8 cellular contexts compared by ENCODE assay signal in genomic region chr16:78099372-78100161, GRCh38. TPM values are rescaled to one million over a fixed set of nuclear protein-coding genes. Genes with fewer than 3 reads are reported as not detected.
DNase-seq lines count a peak whose midpoint lies in the region; ATAC-seq and TF ChIP-seq lines count a peak whose summit lies in the region.

TSS of gene WWOX (plus strand) at chr16:78099654.

- H3K4me3 ChIP-seq in MM.1S (ENCODE audit: low read length), result peak within 1 kb of the TSS; percentile 88
- peak within 1 kb of the TSS; percentile 82 for H3K4me3 ChIP-seq in SJCRH30
- peak within 1 kb of the TSS; percentile 80 for H3K4me3 ChIP-seq in neuron (ENCODE audit: low read length)
- peak within 1 kb of the TSS; percentile 72 to 100 (median 96) for H3K4me3 ChIP-seq in subcutaneous abdominal adipose tissue (ENCODE audit: low read depth in 1 of 5, low read length in 5 of 5)

- peak within 1 kb of the TSS; percentile 79 for H3K4me2 ChIP-seq in MM.1S (ENCODE audit: low read depth, low read length)

- H3K27ac ChIP-seq in MM.1S (ENCODE audit: low read length) (peak within 1 kb of the TSS; percentile 76; the same call in 1 of the 2 replicates), SJCRH30 (peak within 1 kb of the TSS; percentile 60), foreskin keratinocyte (no peak within 1 kb of the TSS), subcutaneous abdominal adipose tissue (ENCODE audit: low read depth, low read length) (peak within 1 kb of the TSS; percentile 78)

- H3K4me1 ChIP-seq in MM.1S (ENCODE audit: low read length), result no peaks in the 10 kb centered on the region
- H3K4me1 ChIP-seq in SJCRH30, result no peaks in the 10 kb centered on the region; the same call in 1 of the 2 replicates
- H3K4me1 ChIP-seq in foreskin keratinocyte, result peaks cover 10% of the 10 kb centered on the region
- H3K4me1 ChIP-seq in neuron (ENCODE audit: insufficient read depth, low read length), result peaks cover 4% of the 10 kb centered on the region
- peaks cover 0 to 30% (median 23%) of the 10 kb centered on the region in 5 donors for H3K4me1 ChIP-seq in subcutaneous abdominal adipose tissue (ENCODE audit: control insufficient read depth in 5 of 5, insufficient read depth in 5 of 5, low read length in 5 of 5)

- H3F3A ChIP-seq in MM.1S (ENCODE audit: insufficient read depth, low read length), result no peaks in the 10 kb centered on the region

- H3K9ac ChIP-seq in MM.1S (ENCODE audit: low read length) (peak within 1 kb of the TSS; percentile 83), subcutaneous abdominal adipose tissue (ENCODE audit: low read length in 5 of 5) (peak within 1 kb of the TSS; percentile 26 to 94 (median 89))

- DNase-seq in GF-D8 (lab: John Stamatoyannopoulos, UW) (peak; percentile 96), HCEC 1CT (peak; percentile 96), MM.1S (peak; percentile 93), SJCRH30 (peak; percentile 93 to 94), foreskin keratinocyte (peak; percentile 94 to 98)
- peak; percentile 95 for DNase-seq in activated gamma-delta T cell treated with anti-CD3 and anti-CD28 coated beads, Interleukin-2, amount 50 U/mL, for 16 hours (ENCODE audit: low read depth)

- no peaks in the 10 kb centered on the region for H3K36me3 ChIP-seq in MM.1S (replicated peaks; ENCODE audit: insufficient read depth, low read length)
- no peaks in the 10 kb centered on the region for H3K36me3 ChIP-seq in SJCRH30
- no peaks in the 10 kb centered on the region for H3K36me3 ChIP-seq in neuron (ENCODE audit: insufficient read depth, low read length)
- H3K36me3 ChIP-seq in subcutaneous abdominal adipose tissue (ENCODE audit: control insufficient read depth in 5 of 5, insufficient read depth in 5 of 5, low read length in 5 of 5), result no peaks in the 10 kb centered on the region

- no peaks in the 10 kb centered on the region for H3K9me2 ChIP-seq in MM.1S (replicated peaks; ENCODE audit: insufficient read depth, low read length)

- peak; percentile 94 for ATAC-seq in foreskin keratinocyte

- TF ChIP-seq CTCF in MM.1S (IDR thresholded peaks at IDR 0.05; ENCODE audit: low read length) (peak; percentile 61), foreskin keratinocyte (conservative IDR thresholded peaks at IDR 0.05) (peak; percentile 83)

- H3K79me2 ChIP-seq in MM.1S (ENCODE audit: low read length), result no peaks in the 10 kb centered on the region

- no peaks in the 10 kb centered on the region for H3K27me3 ChIP-seq in MM.1S (replicated peaks; ENCODE audit: insufficient read depth, low read length)
- H3K27me3 ChIP-seq in SJCRH30, result no peaks in the 10 kb centered on the region
- no peaks in the 10 kb centered on the region for H3K27me3 ChIP-seq in foreskin keratinocyte
- H3K27me3 ChIP-seq in neuron (ENCODE audit: insufficient read depth, low read length), result no peaks in the 10 kb centered on the region
- no peaks in the 10 kb centered on the region for H3K27me3 ChIP-seq in subcutaneous abdominal adipose tissue (ENCODE audit: control insufficient read depth in 5 of 5, insufficient read depth in 4 of 5, low read length in 5 of 5)

- H3K9me3 ChIP-seq in MM.1S (replicated peaks; ENCODE audit: insufficient read depth, low read length) (no peaks in the 10 kb centered on the region), SJCRH30 (replicated peaks) (no peaks in the 10 kb centered on the region), neuron (ENCODE audit: low read length) (no peaks in the 10 kb centered on the region), subcutaneous abdominal adipose tissue (ENCODE audit: control insufficient read depth in 5 of 5, low read length in 5 of 5) (peaks cover 0 to 4% (median 0%) of the 10 kb centered on the region in 5 donors)

- no peaks in the 10 kb centered on the region for H4K20me1 ChIP-seq in MM.1S (ENCODE audit: insufficient read depth, low read length)

- H2AFZ ChIP-seq in MM.1S (ENCODE audit: low read length) (peak within 1 kb of the TSS; percentile 96), neuron (ENCODE audit: low read depth, low read length) (peak within 1 kb of the TSS; percentile 99)

RNA-seq across cellular contexts. Expression of gene WWOX, which starts in this region (rescaled TPM):
- total RNA-seq in SJCRH30 (2014; rRNA removed; shearing (Covaris generic)), result 12.2 and 16.4 TPM in 2 replicates
- total RNA-seq in foreskin keratinocyte, result 7.6 and 10.1 TPM in 2 replicates
- 4.0 and 8.0 TPM in 2 replicates for polyA plus RNA-seq in foreskin keratinocyte
